9 cellular contexts compared by ENCODE assay signal in the genomic region with DNA sequence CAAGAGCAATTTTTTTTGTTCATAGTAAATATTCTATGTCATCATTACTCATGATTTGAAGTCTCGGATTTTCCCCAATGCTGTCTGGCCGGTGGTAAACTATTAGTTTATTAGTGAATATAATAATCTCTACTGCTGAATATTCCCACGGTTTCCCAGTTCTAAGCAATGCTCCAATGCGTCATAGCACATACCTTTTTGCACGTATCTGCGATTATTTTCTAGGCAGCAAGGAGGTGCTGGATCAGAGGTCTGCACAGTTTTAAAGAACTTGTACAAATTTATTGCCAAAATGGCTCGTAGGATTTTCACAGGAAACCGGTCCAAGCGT. TPM values are rescaled to one million over a fixed set of nuclear protein-coding genes. Genes with fewer than 3 reads are reported as not detected.
DNase-seq lines count a peak whose midpoint lies in the region; ATAC-seq and TF ChIP-seq lines count a peak whose summit lies in the region.
"Had no signal": no experiment of that assay in that cellular context is flagged by ENCODE, and none has a peak within 500 bp of the region (broad histone marks: within the 10 kb centered on the region; RNA-seq: fewer than 3 reads in every experiment).

No MANE protein-coding gene starts in this region.

- intact Hi-C loops in activated T-helper 2 cell treated with anti-CD3 and anti-CD28 coated beads, Interferon-gamma antibody, Interleukin-2, Interleukin-4, amounts not matched to agents 10 μg/mL and 5 μg/mL and 100 μg/mL, durations not matched to agents 14 hours and 24 hours and 36 hours (cut with micrococcal nuclease), result no loop called here

- H3K4me2 ChIP-seq in neural progenitor cell, result peak overlapping the region; percentile 78

- H3K9me3 Mint-ChIP-seq in CD4-positive, CD25-positive, alpha-beta regulatory T cell, result peaks cover 0 to 1% (median 0%) of the 10 kb centered on the region in 7 donors
- no peaks in the 10 kb centered on the region for H3K9me3 Mint-ChIP-seq in IgD-negative memory B cell
- no peaks in the 10 kb centered on the region for H3K9me3 Mint-ChIP-seq in endothelial cell (ENCODE audit: unreplicated experiment)
- H3K9me3 Mint-ChIP-seq in neural progenitor cell, result peaks cover 4% of the 10 kb centered on the region
- no peaks in the 10 kb centered on the region for H3K9me3 Mint-ChIP-seq in activated T-helper 2 cell treated with anti-CD3 and anti-CD28 coated beads, Interferon-gamma antibody, Interleukin-2, Interleukin-4, amounts not matched to agents 10 μg/mL and 5 μg/mL and 100 μg/mL, durations not matched to agents 14 hours and 24 hours and 36 hours

- no peak overlapping the region for H3K27ac ChIP-seq in CD4-positive, CD25-positive, alpha-beta regulatory T cell (ENCODE audit: insufficient read depth, low read length, poor library complexity, severe bottlenecking)
- H3K27ac ChIP-seq in neural progenitor cell, result no peak overlapping the region
- H3K27ac ChIP-seq: HL-60 had no signal

- POLR2A ChIA-PET in HEK293T (lab: Yijun Ruan, JAX), result no interaction called here

- DNase-seq in CD4-positive, CD25-positive, alpha-beta regulatory T cell, result no peak
- DNase-seq in endothelial cell (ENCODE audit: low spot score) (no peak), neural progenitor cell (ENCODE audit: low spot score) (no peak), HEK293T (ENCODE audit: extremely low spot score) (no peak), cerebellum (ENCODE audit: low spot score) (no peak)
- DNase-seq in activated T-helper 2 cell treated with anti-CD3 and anti-CD28 coated beads, Interferon-gamma antibody, Interleukin-2, Interleukin-4, amounts not matched to agents 10 μg/mL and 5 μg/mL and 100 μg/mL, durations not matched to agents 14 hours and 24 hours and 36 hours (ENCODE audit: low spot score), result no peak

- H4K20me1 ChIP-seq in neural progenitor cell (ENCODE audit: low read depth), result no peaks in the 10 kb centered on the region

- peaks cover 40% of the 10 kb centered on the region for H3K27me3 Mint-ChIP-seq in CD4-positive, CD25-positive, alpha-beta regulatory T cell
- H3K27me3 Mint-ChIP-seq in IgD-negative memory B cell, result peaks cover 8% of the 10 kb centered on the region
- no peaks in the 10 kb centered on the region for H3K27me3 Mint-ChIP-seq in endothelial cell (ENCODE audit: unreplicated experiment)
- peaks cover 5% of the 10 kb centered on the region for H3K27me3 Mint-ChIP-seq in neural progenitor cell (ENCODE audit: insufficient read depth, low read depth)
- H3K27me3 Mint-ChIP-seq in activated T-helper 2 cell treated with anti-CD3 and anti-CD28 coated beads, Interferon-gamma antibody, Interleukin-2, Interleukin-4, amounts not matched to agents 10 μg/mL and 5 μg/mL and 100 μg/mL, durations not matched to agents 14 hours and 24 hours and 36 hours (ENCODE audit: low read depth), result peaks cover 58% of the 10 kb centered on the region

- H3K4me3 ChIP-seq in CD4-positive, CD25-positive, alpha-beta regulatory T cell (ENCODE audit: low read depth, low read length), result peak overlapping the region; percentile 16
- peak overlapping the region; percentile 46 for H3K4me3 ChIP-seq in neural progenitor cell

- peak overlapping the region; percentile 44 to 87 (median 82) for H3K27ac Mint-ChIP-seq in CD4-positive, CD25-positive, alpha-beta regulatory T cell
- H3K27ac Mint-ChIP-seq in IgD-negative memory B cell, result no peak overlapping the region
- H3K27ac Mint-ChIP-seq in endothelial cell (ENCODE audit: unreplicated experiment), result no peak overlapping the region
- no peak overlapping the region for H3K27ac Mint-ChIP-seq in neural progenitor cell
- H3K27ac Mint-ChIP-seq in activated T-helper 2 cell treated with anti-CD3 and anti-CD28 coated beads, Interferon-gamma antibody, Interleukin-2, Interleukin-4, amounts not matched to agents 10 μg/mL and 5 μg/mL and 100 μg/mL, durations not matched to agents 14 hours and 24 hours and 36 hours, result no peak overlapping the region

- peaks cover 13% of the 10 kb centered on the region for H3K27me3 ChIP-seq in CD4-positive, CD25-positive, alpha-beta regulatory T cell (ENCODE audit: control insufficient read depth, insufficient read depth, low read length)
- peaks cover 31% of the 10 kb centered on the region for H3K27me3 ChIP-seq in neural progenitor cell

- no peak for ATAC-seq in CD4-positive, CD25-positive, alpha-beta regulatory T cell (ENCODE audit: low read depth in 2 of 2)
- no peak for ATAC-seq in GM21786 (IDR thresholded peaks at IDR 0.05; ENCODE audit: unreplicated experiment)

- no peaks in the 10 kb centered on the region for H3K9me3 ChIP-seq in CD4-positive, CD25-positive, alpha-beta regulatory T cell (ENCODE audit: control insufficient read depth in 2 of 2, low read length in 2 of 2)
- H3K9me3 ChIP-seq in neural progenitor cell (ENCODE audit: low read depth), result no peaks in the 10 kb centered on the region

- CTCF ChIA-PET in HEK293T (lab: Yijun Ruan, JAX), result no interaction called here

- H3K9ac ChIP-seq in neural progenitor cell, result no peak overlapping the region

- H3F3A ChIP-seq in neural progenitor cell (ENCODE audit: low read depth), result no peaks in the 10 kb centered on the region

- H3K4me1 Mint-ChIP-seq in CD4-positive, CD25-positive, alpha-beta regulatory T cell, result peaks cover 15 to 68% (median 24%) of the 10 kb centered on the region in 4 donors
- H3K4me1 Mint-ChIP-seq in IgD-negative memory B cell (peaks cover 0 to 9% (median 0%) of the 10 kb centered on the region in 3 donors), endothelial cell (ENCODE audit: unreplicated experiment) (no peaks in the 10 kb centered on the region), neural progenitor cell (peaks cover 16% of the 10 kb centered on the region)
- H3K4me1 Mint-ChIP-seq in activated T-helper 2 cell treated with anti-CD3 and anti-CD28 coated beads, Interferon-gamma antibody, Interleukin-2, Interleukin-4, amounts not matched to agents 10 μg/mL and 5 μg/mL and 100 μg/mL, durations not matched to agents 14 hours and 24 hours and 36 hours (ENCODE audit: low read depth), result peaks cover 34% of the 10 kb centered on the region

- no peaks in the 10 kb centered on the region for H3K36me3 ChIP-seq in CD4-positive, CD25-positive, alpha-beta regulatory T cell (ENCODE audit: control insufficient read depth, insufficient read depth, low read length)
- H3K36me3 ChIP-seq in neural progenitor cell, result no peaks in the 10 kb centered on the region

- no peaks in the 10 kb centered on the region for H3K79me2 ChIP-seq in neural progenitor cell (ENCODE audit: low read depth)

- H2AFZ ChIP-seq in neural progenitor cell (replicated peaks), result no peak overlapping the region

- H3K4me1 ChIP-seq in CD4-positive, CD25-positive, alpha-beta regulatory T cell (ENCODE audit: control insufficient read depth, insufficient read depth, low read length, poor library complexity, severe bottlenecking), result peaks cover 31% of the 10 kb centered on the region
- H3K4me1 ChIP-seq in neural progenitor cell, result peaks cover 4% of the 10 kb centered on the region

- H3K36me3 Mint-ChIP-seq in CD4-positive, CD25-positive, alpha-beta regulatory T cell, result no peaks in the 10 kb centered on the region
- H3K36me3 Mint-ChIP-seq in IgD-negative memory B cell (peaks cover 3% of the 10 kb centered on the region), endothelial cell (ENCODE audit: low read depth, unreplicated experiment) (no peaks in the 10 kb centered on the region), neural progenitor cell (no peaks in the 10 kb centered on the region)
- H3K36me3 Mint-ChIP-seq in activated T-helper 2 cell treated with anti-CD3 and anti-CD28 coated beads, Interferon-gamma antibody, Interleukin-2, Interleukin-4, amounts not matched to agents 10 μg/mL and 5 μg/mL and 100 μg/mL, durations not matched to agents 14 hours and 24 hours and 36 hours (ENCODE audit: low read depth), result no peaks in the 10 kb centered on the region

- peak overlapping the region in 2 of 4 donors; percentile 56 to 65 for H3K4me3 Mint-ChIP-seq in CD4-positive, CD25-positive, alpha-beta regulatory T cell
- H3K4me3 Mint-ChIP-seq in IgD-negative memory B cell (peak overlapping the region in 3 of 4 donors; percentile 39 to 80 (median 74)), endothelial cell (ENCODE audit: unreplicated experiment) (peak overlapping the region; percentile 73), neural progenitor cell (no peak overlapping the region)
- H3K4me3 Mint-ChIP-seq in activated T-helper 2 cell treated with anti-CD3 and anti-CD28 coated beads, Interferon-gamma antibody, Interleukin-2, Interleukin-4, amounts not matched to agents 10 μg/mL and 5 μg/mL and 100 μg/mL, durations not matched to agents 14 hours and 24 hours and 36 hours (ENCODE audit: low read depth), result no peak overlapping the region

- TF ChIP-seq CTCF in endothelial cell (IDR thresholded peaks at IDR 0.05; ENCODE audit: unreplicated experiment), result no peak
- no peak for TF ChIP-seq CTCF in neural progenitor cell (IDR thresholded peaks at IDR 0.05)

TF ChIP-seq in HEK293T, 16 proteins besides CTCF, POLR2A, EP300 and RAD21 (continues in another document):
- TF ChIP-seq HDGF (IDR thresholded peaks at IDR 0.05; ENCODE audit: borderline replicate concordance), result no peak
- TF ChIP-seq, protein P1, sequence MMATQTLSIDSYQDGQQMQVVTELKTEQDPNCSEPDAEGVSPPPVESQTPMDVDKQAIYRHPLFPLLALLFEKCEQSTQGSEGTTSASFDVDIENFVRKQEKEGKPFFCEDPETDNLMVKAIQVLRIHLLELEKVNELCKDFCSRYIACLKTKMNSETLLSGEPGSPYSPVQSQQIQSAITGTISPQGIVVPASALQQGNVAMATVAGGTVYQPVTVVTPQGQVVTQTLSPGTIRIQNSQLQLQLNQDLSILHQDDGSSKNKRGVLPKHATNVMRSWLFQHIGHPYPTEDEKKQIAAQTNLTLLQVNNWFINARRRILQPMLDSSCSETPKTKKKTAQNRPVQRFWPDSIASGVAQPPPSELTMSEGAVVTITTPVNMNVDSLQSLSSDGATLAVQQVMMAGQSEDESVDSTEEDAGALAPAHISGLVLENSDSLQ (IDR thresholded peaks at IDR 0.05), result no peak
- no peak for TF ChIP-seq FOXK2 (IDR thresholded peaks at IDR 0.05)
- TF ChIP-seq FOXM1 (IDR thresholded peaks at IDR 0.05; ENCODE audit: borderline replicate concordance), result no peak
- TF ChIP-seq TARDBP (IDR thresholded peaks at IDR 0.05), result no peak
- no peak for TF ChIP-seq ARNT (IDR thresholded peaks at IDR 0.05)
- no peak for TF ChIP-seq ELF4 (IDR thresholded peaks at IDR 0.05)
- no peak for TF ChIP-seq SUZ12 (IDR thresholded peaks at IDR 0.05)
- no peak for TF ChIP-seq FOXA1 (IDR thresholded peaks at IDR 0.05)
- TF ChIP-seq BHLHE40 (IDR thresholded peaks at IDR 0.05; ENCODE audit: borderline replicate concordance), result no peak
- TF ChIP-seq CTBP1 (IDR thresholded peaks at IDR 0.05; ENCODE audit: borderline replicate concordance), result no peak

RNA-seq across cellular contexts. Expression of a gene that starts 43.9 kb away (rescaled TPM):
- total RNA-seq in CD4-positive, CD25-positive, alpha-beta regulatory T cell, result 234 TPM
- polyA plus RNA-seq in CD4-positive, CD25-positive, alpha-beta regulatory T cell, result 100 to 1,000 TPM in 1 of 4 donors, 10 to 100 TPM in 3; 55.4 to 118 (median 79.9) TPM
- 41.7 TPM for polyA plus RNA-seq in IgD-negative memory B cell
- total RNA-seq in endothelial cell (ENCODE audit: unreplicated experiment), result 9.5 TPM
- 0.73 and 1.8 TPM in 2 replicates for total RNA-seq in neural progenitor cell (ENCODE audit: low replicate concordance)
- 8.4 and 10.0 TPM in 2 replicates for total RNA-seq in activated T-helper 2 cell treated with anti-CD3 and anti-CD28 coated beads, Interferon-gamma antibody, Interleukin-2, Interleukin-4, amounts not matched to agents 10 μg/mL and 5 μg/mL and 100 μg/mL, durations not matched to agents 14 hours and 24 hours and 36 hours
- 1.5 TPM for total RNA-seq in cerebellum

Comparison
In these comparisons a context has a peak if more than half of its experiments do, and no peak if none do; other contexts are left out.
1. H3K27ac Mint-ChIP-seq: peak in CD4-positive, CD25-positive, alpha-beta regulatory T cell (3 of 3); none in IgD-negative memory B cell (0 of 3), endothelial cell (single experiment), neural progenitor cell (single experiment) and activated T-helper 2 cell treated with anti-CD3 and anti-CD28 coated beads, Interferon-gamma antibody, Interleukin-2, Interleukin-4, amounts not matched to agents 10 μg/mL and 5 μg/mL and 100 μg/mL, durations not matched to agents 14 hours and 24 hours and 36 hours (single experiment).
2. H3K4me3 Mint-ChIP-seq: peak in IgD-negative memory B cell (3 of 4) and endothelial cell (single experiment); none in neural progenitor cell (single experiment) and activated T-helper 2 cell treated with anti-CD3 and anti-CD28 coated beads, Interferon-gamma antibody, Interleukin-2, Interleukin-4, amounts not matched to agents 10 μg/mL and 5 μg/mL and 100 μg/mL, durations not matched to agents 14 hours and 24 hours and 36 hours (single experiment).
3. RNA of a gene that starts 43.9 kb away (total RNA-seq): 234 TPM in CD4-positive, CD25-positive, alpha-beta regulatory T cell (single experiment); 8.4 to 10.0 TPM in activated T-helper 2 cell treated with anti-CD3 and anti-CD28 coated beads, Interferon-gamma antibody, Interleukin-2, Interleukin-4, amounts not matched to agents 10 μg/mL and 5 μg/mL and 100 μg/mL, durations not matched to agents 14 hours and 24 hours and 36 hours, 9.5 TPM in endothelial cell (single experiment), 1.5 TPM in cerebellum (single experiment) and 0.73 to 1.8 TPM in neural progenitor cell; every median in the first group is over 10 times any median in the second.